8 cellular contexts compared by ENCODE assay signal in the genomic region with DNA sequence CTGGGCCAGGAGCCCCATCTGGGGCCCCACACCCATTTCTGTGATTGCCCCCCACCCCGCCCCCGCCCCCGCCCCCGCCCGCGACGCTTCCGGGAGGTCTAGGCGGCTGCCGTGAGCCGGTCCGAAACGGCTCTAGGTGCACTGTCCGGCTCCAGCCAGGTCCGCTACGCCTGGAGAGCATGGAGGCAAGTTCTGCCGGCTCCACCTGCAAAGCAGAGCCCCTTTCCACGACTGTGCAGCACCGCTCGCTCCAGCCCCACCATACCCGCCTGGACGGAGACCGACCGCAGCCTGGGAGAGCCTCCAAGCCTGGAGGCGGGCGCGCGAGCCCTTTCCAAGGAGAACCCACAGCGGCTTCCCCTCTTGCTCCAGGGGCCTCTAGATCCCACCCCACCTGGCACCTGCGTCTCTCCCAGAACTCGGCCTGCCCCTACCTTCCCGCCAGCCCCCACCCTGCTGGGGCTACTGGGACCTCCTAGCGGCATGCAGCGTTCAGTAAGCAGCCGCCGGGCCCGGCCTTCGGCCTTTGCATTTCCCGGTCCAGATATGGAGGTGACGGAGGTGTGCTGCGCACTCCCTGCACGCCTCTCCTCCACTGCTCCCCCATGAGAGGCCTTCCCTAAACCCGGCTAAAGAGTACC.
A peak's percentile ranks its signal among the peaks of the same experiment; 100 is the strongest.
DNase-seq lines count a peak whose midpoint lies in the region; ATAC-seq and TF ChIP-seq lines count a peak whose summit lies in the region.

No MANE protein-coding gene starts in this region.

- peak overlapping the region; percentile 78 for H3K4me3 Mint-ChIP-seq in chondrocyte (ENCODE audit: unreplicated experiment)

- H3K27ac Mint-ChIP-seq in chondrocyte (ENCODE audit: unreplicated experiment), result no peak overlapping the region

- peaks cover 9% of the 10 kb centered on the region for H3K9me3 Mint-ChIP-seq in chondrocyte (ENCODE audit: low read depth)

- H3K4me1 Mint-ChIP-seq in chondrocyte (ENCODE audit: low read depth), result peaks cover 29% of the 10 kb centered on the region

- POLR2A ChIA-PET in BJ (lab: Charles Lee), result no interaction called here

- DNase-seq in BJ (ENCODE audit: low read depth) (no peak), chondrocyte (ENCODE audit: low spot score) (no peak), MG63 (no peak), HPDE6-E6E7 (ENCODE audit: extremely low spot score) (no peak), SW 1271 (lab: John Stamatoyannopoulos, UW) (no peak)

- peaks cover 6% of the 10 kb centered on the region for H3K36me3 Mint-ChIP-seq in chondrocyte (ENCODE audit: low read depth)

- peak overlapping the region; percentile 10 to 84 for H3K27ac ChIP-seq in mucosa of rectum (ENCODE audit: low read depth in 2 of 2, low read length in 2 of 2)

- no peaks in the 10 kb centered on the region for H3K27me3 Mint-ChIP-seq in chondrocyte (ENCODE audit: low read depth)

- no peak for TF ChIP-seq CTCF in BJ (IDR thresholded peaks at IDR 0.05; ENCODE audit: insufficient read depth, low read depth, low read length)
- peak; percentile 10 for TF ChIP-seq CTCF in chondrocyte (IDR thresholded peaks at IDR 0.05)

- peaks cover 13 to 25% of the 10 kb centered on the region in 2 donors for H3K4me1 ChIP-seq in mucosa of rectum (ENCODE audit: control insufficient read depth in 2 of 2, insufficient read depth in 2 of 2, low read length in 2 of 2)

- CTCF ChIA-PET in BJ (lab: Yijun Ruan, JAX), result interaction anchor here (0.9 to 1.2 kb wide), 3 partner anchors 27 to 263 kb away, joined by 3 to 6 read pairs (median 5); no protein-coding TSS in a partner anchor

- H3K9me3 ChIP-seq in mucosa of rectum (ENCODE audit: control insufficient read depth in 2 of 2, low read length in 2 of 2), result no peaks in the 10 kb centered on the region
- no peaks in the 10 kb centered on the region; the same call in 1 of the 2 replicates for H3K9me3 ChIP-seq in MG63

- H3K4me3 ChIP-seq in BJ (ENCODE audit: low read depth, low read length) (peak overlapping the region; percentile 44), mucosa of rectum (ENCODE audit: low read length in 2 of 2) (peak overlapping the region; percentile 70 to 77), MG63 (no peak overlapping the region)

- ATAC-seq in GM19395 (IDR thresholded peaks at IDR 0.05; ENCODE audit: unreplicated experiment) (peak; percentile 30), HG03571 (IDR thresholded peaks at IDR 0.05; ENCODE audit: unreplicated experiment) (peak; percentile 30)

- peak overlapping the region; percentile 80 to 87 for H3K9ac ChIP-seq in mucosa of rectum (ENCODE audit: low read depth in 1 of 2, low read length in 2 of 2)

- H3K27me3 ChIP-seq in BJ (ENCODE audit: control insufficient read depth, insufficient read depth, low read length) (no peaks in the 10 kb centered on the region), mucosa of rectum (ENCODE audit: control insufficient read depth in 2 of 2, insufficient read depth in 2 of 2, low read length in 2 of 2) (no peaks in the 10 kb centered on the region), MG63 (no peaks in the 10 kb centered on the region)

- no peaks in the 10 kb centered on the region for H3K36me3 ChIP-seq in BJ (ENCODE audit: control insufficient read depth, insufficient read depth, low read length)
- no peaks in the 10 kb centered on the region for H3K36me3 ChIP-seq in mucosa of rectum (ENCODE audit: control insufficient read depth in 2 of 2, insufficient read depth in 2 of 2, low read length in 2 of 2)
- no peaks in the 10 kb centered on the region for H3K36me3 ChIP-seq in MG63
